8 cellular contexts compared by ENCODE assay signal in genomic region chr10:74855027-74855426, GRCh38. TPM values are rescaled to one million over a fixed set of nuclear protein-coding genes. Genes with fewer than 3 reads are reported as not detected.
A peak's percentile ranks its signal among the peaks of the same experiment; 100 is the strongest.
DNase-seq lines count a peak whose midpoint lies in the region; ATAC-seq and TF ChIP-seq lines count a peak whose summit lies in the region.

No MANE protein-coding gene starts in this region.

- no peak for DNase-seq in activated naive CD4-positive, alpha-beta T cell treated with anti-CD3 and anti-CD28 coated beads, Interleukin-2, amount 50 U/mL, for 16 hours
- DNase-seq in NCI-H446 treated with DMSO at 0.1 percent for 48 hours (lab: John Stamatoyannopoulos, UW): peak; percentile 9
- peak in 1 of 2 donors; percentile 52 for DNase-seq in cardiac muscle cell (ENCODE audit: low read depth in 1 of 2, low spot score in 1 of 2)
- no peak for DNase-seq in upper lobe of right lung
- DNase-seq in KG1 (lab: John Stamatoyannopoulos, UW): no peak
- no peak for DNase-seq in NCI-H128 (lab: John Stamatoyannopoulos, UW; ENCODE audit: unreplicated experiment)

- H3K27ac ChIP-seq in cardiac muscle cell (peak overlapping the region; percentile 66), upper lobe of right lung (no peak overlapping the region)

- peak overlapping the region; percentile 26 for H3K27ac Mint-ChIP-seq in activated naive CD4-positive, alpha-beta T cell treated with anti-CD3 and anti-CD28 coated beads, Interleukin-2, amount 50 U/mL, for 24 hours

- peaks cover 12% of the 10 kb centered on the region for H3K36me3 Mint-ChIP-seq in activated naive CD4-positive, alpha-beta T cell treated with anti-CD3 and anti-CD28 coated beads, Interleukin-2, amount 50 U/mL, for 24 hours

- intact Hi-C loops in upper lobe of right lung (cut with DNase I): no loop called here

- H3K27me3 ChIP-seq in cardiac muscle cell (no peaks in the 10 kb centered on the region), upper lobe of right lung (no peaks in the 10 kb centered on the region)

- H3K4me1 Mint-ChIP-seq in activated naive CD4-positive, alpha-beta T cell treated with anti-CD3 and anti-CD28 coated beads, Interleukin-2, amount 50 U/mL, for 24 hours: peaks cover 56% of the 10 kb centered on the region

- ATAC-seq in upper lobe of right lung (peak; percentile 34), HG03521 (IDR thresholded peaks at IDR 0.05; ENCODE audit: unreplicated experiment) (no peak)

- H3K9me3 ChIP-seq in cardiac muscle cell (ENCODE audit: low read depth): no peaks in the 10 kb centered on the region
- no peaks in the 10 kb centered on the region for H3K9me3 ChIP-seq in upper lobe of right lung

- TF ChIP-seq CTCF in cardiac muscle cell (IDR thresholded peaks at IDR 0.05; ENCODE audit: low read depth, low read length) (no peak), upper lobe of right lung (IDR thresholded peaks at IDR 0.05) (no peak)

- no peaks in the 10 kb centered on the region for H3K9me3 Mint-ChIP-seq in activated naive CD4-positive, alpha-beta T cell treated with anti-CD3 and anti-CD28 coated beads, Interleukin-2, amount 50 U/mL, for 24 hours

- no peaks in the 10 kb centered on the region for H3K27me3 Mint-ChIP-seq in activated naive CD4-positive, alpha-beta T cell treated with anti-CD3 and anti-CD28 coated beads, Interleukin-2, amount 50 U/mL, for 24 hours

- peak overlapping the region; percentile 53 for H3K4me3 Mint-ChIP-seq in activated naive CD4-positive, alpha-beta T cell treated with anti-CD3 and anti-CD28 coated beads, Interleukin-2, amount 50 U/mL, for 24 hours

- H3K36me3 ChIP-seq in cardiac muscle cell (no peaks in the 10 kb centered on the region), upper lobe of right lung (no peaks in the 10 kb centered on the region)

- H3K4me3 ChIP-seq in cardiac muscle cell (no peak overlapping the region), upper lobe of right lung (no peak overlapping the region)

- H3K4me1 ChIP-seq in cardiac muscle cell (ENCODE audit: low read depth) (peaks cover 29% of the 10 kb centered on the region), upper lobe of right lung (peaks cover 45% of the 10 kb centered on the region)

RNA-seq across cellular contexts. Expression of gene KAT6B, which starts 28.6 kb away (rescaled TPM):
- total RNA-seq in cardiac muscle cell: 39.0 and 43.9 TPM in 2 replicates
- polyA plus RNA-seq in cardiac muscle cell: 32.0 and 34.0 TPM in 2 replicates
- total RNA-seq in upper lobe of right lung: 45.4 TPM
